Comparison of ENCODE assay signal across 12 cellular contexts in genomic region chr12:23906329-23906728, GRCh38. TPM values are rescaled to one million over a fixed set of nuclear protein-coding genes. Genes with fewer than 3 reads are reported as not detected.
DNase-seq lines count a peak whose midpoint lies in the region; ATAC-seq and TF ChIP-seq lines count a peak whose summit lies in the region.
"Had no signal": no experiment of that assay in that cellular context is flagged by ENCODE, and none has a peak within 500 bp of the region (broad histone marks: within the 10 kb centered on the region; RNA-seq: fewer than 3 reads in every experiment).

No MANE protein-coding gene starts in this region.

- TF ChIP-seq CTCF in A673 (conservative IDR thresholded peaks at IDR 0.05; ENCODE audit: low read depth, low read length) (no peak), psoas muscle (IDR thresholded peaks at IDR 0.05) (no peak)

- H3K27me3 Mint-ChIP-seq in T-cell: no peaks in the 10 kb centered on the region

- H3K4me1 Mint-ChIP-seq in T-cell: no peaks in the 10 kb centered on the region
- H3K4me1 Mint-ChIP-seq: immature natural killer cell had no signal

- DNase-seq in A673 (ENCODE audit: low spot score) (peak; percentile 55), HPDE6-E6E7 (ENCODE audit: extremely low spot score) (peak; percentile 25), amniotic epithelial cell (ENCODE audit: low read depth) (peak; percentile 48), iPS-NIHi11 (ENCODE audit: low spot score) (peak; percentile 19), EL (no peak), NCI-H226 (no peak), psoas muscle (no peak), T-cell (no peak)
- DNase-seq: activated CD4-positive, CD25-positive, alpha-beta regulatory T cell; immature natural killer cell; NCI-H2107 had no signal

- intact Hi-C loops in A673 (cut with micrococcal nuclease; ENCODE audit: unreplicated experiment) (no loop called here), psoas muscle (cut with DNase I) (no loop called here)

- no peaks in the 10 kb centered on the region for H3K36me3 Mint-ChIP-seq in T-cell

- H3K36me3 ChIP-seq in A673 (ENCODE audit: insufficient read depth, low read length, poor library complexity, severe bottlenecking): no peaks in the 10 kb centered on the region
- no peaks in the 10 kb centered on the region for H3K36me3 ChIP-seq in psoas muscle (ENCODE audit: insufficient read depth in 1 of 2, low read depth in 1 of 2)

- H3K4me1 ChIP-seq in A673 (ENCODE audit: insufficient read depth, low read length, poor library complexity, severe bottlenecking): no peaks in the 10 kb centered on the region
- H3K4me1 ChIP-seq in psoas muscle: no peaks in the 10 kb centered on the region

- no peaks in the 10 kb centered on the region for H3K27me3 ChIP-seq in A673 (replicated peaks; ENCODE audit: insufficient read depth, low read depth, low read length, poor library complexity)
- no peaks in the 10 kb centered on the region for H3K27me3 ChIP-seq in psoas muscle (ENCODE audit: insufficient read depth in 3 of 3, low read length in 2 of 3)

- WGBS in psoas muscle, 3 donors: 21 to 32% (median 31%) methylated on average over 6 of the region's 6 CpGs

- BruUV-seq in A673 (replicated peaks; lab: Mats Ljungman, UMichigan): no TSS peak

- ATAC-seq in psoas muscle (no peak), T-cell (replicated peaks in 1 of 4) (no peak)

- CTCF ChIA-PET in A673 (lab: Charles Lee): no interaction called here
- CTCF ChIA-PET in T-cell (lab: Charles Lee): no interaction called here

- POLR2A ChIA-PET in A673 (lab: Charles Lee; ENCODE audit: low non-redundant PET): no interaction called here
- POLR2A ChIA-PET in T-cell (lab: Charles Lee): no interaction called here

- H3K27ac ChIP-seq in A673 (ENCODE audit: low read depth, low read length, poor library complexity, severe bottlenecking) (no peak overlapping the region), psoas muscle (no peak overlapping the region)

- no peak overlapping the region for H3K27ac Mint-ChIP-seq in T-cell
- H3K27ac Mint-ChIP-seq: immature natural killer cell had no signal

- H3K4me3 ChIP-seq in A673 (ENCODE audit: low read depth, low read length, poor library complexity, severe bottlenecking): no peak overlapping the region
- no peak overlapping the region for H3K4me3 ChIP-seq in psoas muscle

- H3K9me3 ChIP-seq in A673 (ENCODE audit: low read depth, low read length, poor library complexity, severe bottlenecking): no peaks in the 10 kb centered on the region
- H3K9me3 ChIP-seq in psoas muscle: no peaks in the 10 kb centered on the region

- peaks cover 3 to 10% (median 3%) of the 10 kb centered on the region in 3 donors for H3K9me3 Mint-ChIP-seq in T-cell

- H3K4me3 Mint-ChIP-seq in T-cell: no peak overlapping the region
- H3K4me3 Mint-ChIP-seq: immature natural killer cell, nephron had no signal

RNA-seq across cellular contexts. Expression of gene SOX5, which starts 43.1 kb away (rescaled TPM):
- total RNA-seq in A673 (2021) (11.9 and 16.5 TPM in 2 replicates), psoas muscle (1 to 10 TPM in 3 of 4 donors, under 1 TPM in 1; 0.47 to 2.9 (median 2.0) TPM), T-cell (1 to 10 TPM in 1 of 5 donors, under 1 TPM in 3, not detected in 1; 0.10 to 1.1 (median 0.39) TPM)
- under 1 TPM; 0.17 to 0.39 (median 0.22) TPM for polyA plus RNA-seq in psoas muscle
- polyA plus RNA-seq: immature natural killer cell had no signal

Comparison
In these comparisons a context has a peak if more than half of its experiments do, and no peak if none do; other contexts are left out.
1. DNase-seq: peak in A673 (single experiment), HPDE6-E6E7 (single experiment), amniotic epithelial cell (single experiment) and iPS-NIHi11 (single experiment); none in EL (single experiment), NCI-H226 (single experiment), psoas muscle (0 of 2) and T-cell (0 of 34).